2 cellular contexts compared by ENCODE assay signal in genomic region chr9:5428172-5428571, GRCh38.
TF ChIP-seq lines count a peak whose summit lies in the region.

No MANE protein-coding gene starts in this region.

TF ChIP-seq in IMR-90, 13 proteins besides CTCF, POLR2A, EP300 and RAD21:
- no peak for TF ChIP-seq BHLHE40 (IDR thresholded peaks at IDR 0.05; ENCODE audit: low read depth, low read length)
- no peak for TF ChIP-seq CHD1 (IDR thresholded peaks at IDR 0.05; ENCODE audit: low read depth, low read length)
- TF ChIP-seq CEBPB (IDR thresholded peaks at IDR 0.05; ENCODE audit: low read depth, low read length), result no peak
- no peak for TF ChIP-seq RFX5 (IDR thresholded peaks at IDR 0.05; ENCODE audit: low read depth, low read length)
- no peak for TF ChIP-seq RCOR1 (IDR thresholded peaks at IDR 0.05; ENCODE audit: insufficient replicate concordance, low read length)
- no peak for TF ChIP-seq MAZ (IDR thresholded peaks at IDR 0.05; ENCODE audit: borderline replicate concordance, low read depth, low read length)

TF ChIP-seq in H1, 55 proteins besides CTCF, POLR2A, EP300 and RAD21:
- TF ChIP-seq SAP30 (IDR thresholded peaks at IDR 0.05; ENCODE audit: insufficient read depth, insufficient replicate concordance, low read length) (no peak), CHD2 (IDR thresholded peaks at IDR 0.05; ENCODE audit: low read length) (no peak), USF2 (IDR thresholded peaks at IDR 0.05; ENCODE audit: low read length) (no peak), NANOG (IDR thresholded peaks at IDR 0.05; ENCODE audit: insufficient read depth, low read depth, low read length, poor library complexity, severe bottlenecking) (no peak), CBX5 (IDR thresholded peaks at IDR 0.05; ENCODE audit: low read depth, low read length) (no peak), EZH2 (IDR thresholded peaks at IDR 0.05; ENCODE audit: low read depth, low read length, severe bottlenecking) (no peak), E2F6 (IDR thresholded peaks at IDR 0.05) (no peak), ZNF274 (IDR thresholded peaks at IDR 0.05; ENCODE audit: borderline replicate concordance, extremely low read depth, low read length) (no peak), RNF2 (IDR thresholded peaks at IDR 0.05; ENCODE audit: borderline replicate concordance, low read depth, low read length, missing control alignments, poor library complexity, severe bottlenecking) (no peak)
- TF ChIP-seq, protein P1, sequence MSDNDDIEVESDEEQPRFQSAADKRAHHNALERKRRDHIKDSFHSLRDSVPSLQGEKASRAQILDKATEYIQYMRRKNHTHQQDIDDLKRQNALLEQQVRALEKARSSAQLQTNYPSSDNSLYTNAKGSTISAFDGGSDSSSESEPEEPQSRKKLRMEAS (IDR thresholded peaks at IDR 0.05), result no peak
TF ChIP-seq in H1: peak in this region for 0.
